ENCODE assay signal across 1 cellular context in the genomic region with DNA sequence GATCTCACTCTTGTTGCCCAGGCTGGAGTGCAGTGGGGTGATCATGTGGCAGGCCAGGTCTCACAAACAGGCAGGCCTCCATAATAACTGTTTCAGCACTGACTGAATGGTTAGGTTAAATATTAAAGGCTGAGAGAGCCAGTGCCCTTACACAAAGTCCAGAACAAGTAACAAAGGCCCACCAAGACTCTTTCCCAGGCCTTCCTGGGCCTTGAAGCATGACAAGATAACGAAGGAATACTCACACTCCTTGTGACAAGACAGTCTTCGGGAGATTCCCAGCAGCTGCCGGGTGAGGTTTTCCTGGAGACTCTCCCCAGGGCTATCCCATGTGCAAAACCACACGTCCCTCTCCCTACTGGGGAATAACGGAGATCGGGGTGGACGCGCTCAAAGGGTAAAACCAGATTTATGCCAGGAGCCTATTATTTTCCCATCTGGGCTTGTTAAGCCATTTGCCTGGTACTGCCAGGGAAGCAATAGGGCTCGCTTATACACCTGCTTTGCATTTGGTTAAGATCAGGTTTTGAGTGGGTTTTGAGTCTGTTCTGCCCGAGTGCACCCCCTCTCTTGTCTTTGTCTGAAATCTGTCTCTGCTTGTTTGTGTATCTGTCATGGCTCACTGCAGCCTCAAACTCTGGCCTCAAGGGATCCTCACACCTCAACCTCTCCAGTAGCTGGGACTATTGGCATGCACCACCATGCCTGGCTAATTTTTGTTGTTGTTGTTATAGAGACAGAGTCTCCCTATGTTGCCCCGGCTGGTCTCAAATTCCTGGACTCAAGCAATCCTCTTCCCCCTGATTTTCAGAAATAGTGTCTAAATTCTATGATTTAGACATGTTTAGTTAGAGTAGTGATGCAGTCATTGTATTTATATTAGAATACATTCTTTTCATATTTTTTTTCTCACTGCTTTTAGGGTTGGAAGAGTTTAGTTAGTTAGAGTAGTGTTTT.
TF ChIP-seq lines count a peak whose summit lies in the region.

No MANE protein-coding gene starts in this region.

TF ChIP-seq in IMR-90, 13 proteins besides CTCF, POLR2A, EP300 and RAD21:
- TF ChIP-seq CHD1 (IDR thresholded peaks at IDR 0.05; ENCODE audit: low read depth, low read length), result no peak
- no peak for TF ChIP-seq CEBPB (IDR thresholded peaks at IDR 0.05; ENCODE audit: low read depth, low read length)
- TF ChIP-seq, protein P1, sequence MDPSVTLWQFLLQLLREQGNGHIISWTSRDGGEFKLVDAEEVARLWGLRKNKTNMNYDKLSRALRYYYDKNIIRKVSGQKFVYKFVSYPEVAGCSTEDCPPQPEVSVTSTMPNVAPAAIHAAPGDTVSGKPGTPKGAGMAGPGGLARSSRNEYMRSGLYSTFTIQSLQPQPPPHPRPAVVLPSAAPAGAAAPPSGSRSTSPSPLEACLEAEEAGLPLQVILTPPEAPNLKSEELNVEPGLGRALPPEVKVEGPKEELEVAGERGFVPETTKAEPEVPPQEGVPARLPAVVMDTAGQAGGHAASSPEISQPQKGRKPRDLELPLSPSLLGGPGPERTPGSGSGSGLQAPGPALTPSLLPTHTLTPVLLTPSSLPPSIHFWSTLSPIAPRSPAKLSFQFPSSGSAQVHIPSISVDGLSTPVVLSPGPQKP (IDR thresholded peaks at IDR 0.05; ENCODE audit: borderline replicate concordance, low read depth, low read length), result no peak
- no peak for TF ChIP-seq RCOR1 (IDR thresholded peaks at IDR 0.05; ENCODE audit: insufficient replicate concordance, low read length)
- TF ChIP-seq SMC3 (IDR thresholded peaks at IDR 0.05; ENCODE audit: low read depth, low read length), result no peak
- no peak for TF ChIP-seq BHLHE40 (IDR thresholded peaks at IDR 0.05; ENCODE audit: low read depth, low read length)
- TF ChIP-seq, protein P2, sequence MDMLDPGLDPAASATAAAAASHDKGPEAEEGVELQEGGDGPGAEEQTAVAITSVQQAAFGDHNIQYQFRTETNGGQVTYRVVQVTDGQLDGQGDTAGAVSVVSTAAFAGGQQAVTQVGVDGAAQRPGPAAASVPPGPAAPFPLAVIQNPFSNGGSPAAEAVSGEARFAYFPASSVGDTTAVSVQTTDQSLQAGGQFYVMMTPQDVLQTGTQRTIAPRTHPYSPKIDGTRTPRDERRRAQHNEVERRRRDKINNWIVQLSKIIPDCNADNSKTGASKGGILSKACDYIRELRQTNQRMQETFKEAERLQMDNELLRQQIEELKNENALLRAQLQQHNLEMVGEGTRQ (IDR thresholded peaks at IDR 0.05; ENCODE audit: low read depth, low read length), result no peak
- TF ChIP-seq MXI1 (IDR thresholded peaks at IDR 0.05; ENCODE audit: borderline replicate concordance, low read depth, low read length), result no peak
- TF ChIP-seq NFE2L2 (IDR thresholded peaks at IDR 0.05; ENCODE audit: low read depth, low read length), result no peak
- TF ChIP-seq RFX5 (IDR thresholded peaks at IDR 0.05; ENCODE audit: low read depth, low read length), result no peak
- TF ChIP-seq MAZ (IDR thresholded peaks at IDR 0.05; ENCODE audit: borderline replicate concordance, low read depth, low read length), result no peak
- TF ChIP-seq FOS (IDR thresholded peaks at IDR 0.05; ENCODE audit: low read depth, low read length), result no peak
- TF ChIP-seq MAFK (IDR thresholded peaks at IDR 0.05; ENCODE audit: low read depth, low read length), result no peak
